ENCODE assay signal across 8 cellular contexts in genomic region chr19:19531951-19532805, GRCh38. TPM values are rescaled to one million over a fixed set of nuclear protein-coding genes. Genes with fewer than 3 reads are reported as not detected.
DNase-seq lines count a peak whose midpoint lies in the region; ATAC-seq and TF ChIP-seq lines count a peak whose summit lies in the region.

No MANE protein-coding gene starts in this region.

- intact Hi-C loops in thyroid gland (cut with DNase I), result no loop called here

- H2AFZ ChIP-seq in parathyroid adenoma, result no peak overlapping the region

- peak; percentile 24 for DNase-seq in DMS53 treated with DMSO at 0.1 percent for 48 hours (lab: John Stamatoyannopoulos, UW; ENCODE audit: unreplicated experiment)
- peak; percentile 91 for DNase-seq in HuH-7 (ENCODE audit: low spot score)
- peak; percentile 72 for DNase-seq in RWPE2 (ENCODE audit: low spot score)
- DNase-seq in activated gamma-delta T cell (lab: John Stamatoyannopoulos, UW), result peak; percentile 68
- DNase-seq in germinal center (ENCODE audit: low spot score), result peak; percentile 82
- DNase-seq in thyroid gland, result peak; percentile 86

- no peak overlapping the region for H3K9ac ChIP-seq in parathyroid adenoma

- no peak overlapping the region for H3K27ac ChIP-seq in RWPE2 (ENCODE audit: poor library complexity, severe bottlenecking)
- no peak overlapping the region for H3K27ac ChIP-seq in parathyroid adenoma
- no peak overlapping the region for H3K27ac ChIP-seq in thyroid gland

- H3K9me3 ChIP-seq in RWPE2 (ENCODE audit: severe bottlenecking) (no peaks in the 10 kb centered on the region), parathyroid adenoma (ENCODE audit: control insufficient read depth, low read length) (no peaks in the 10 kb centered on the region), thyroid gland (no peaks in the 10 kb centered on the region)

- no peak overlapping the region for H3K4me3 ChIP-seq in RWPE2 (ENCODE audit: severe bottlenecking)
- no peak overlapping the region for H3K4me3 ChIP-seq in parathyroid adenoma (ENCODE audit: low read depth, low read length)
- H3K4me3 ChIP-seq in thyroid gland (replicated peaks in 1 of 3), result no peak overlapping the region

- peaks cover 6% of the 10 kb centered on the region for H3K36me3 ChIP-seq in RWPE2 (ENCODE audit: low read depth)
- H3K36me3 ChIP-seq in parathyroid adenoma (ENCODE audit: control insufficient read depth, insufficient read depth, low read length), result no peaks in the 10 kb centered on the region
- peaks cover 4 to 7% of the 10 kb centered on the region in 2 donors for H3K36me3 ChIP-seq in thyroid gland

- H3K4me1 ChIP-seq in RWPE2 (ENCODE audit: insufficient read depth, poor library complexity, severe bottlenecking) (no peaks in the 10 kb centered on the region), parathyroid adenoma (no peaks in the 10 kb centered on the region), thyroid gland (peaks cover 0 to 8% of the 10 kb centered on the region in 2 donors)

- peak; percentile 94 for TF ChIP-seq CTCF in RWPE2 (IDR thresholded peaks at IDR 0.05; ENCODE audit: poor library complexity, severe bottlenecking)
- TF ChIP-seq CTCF in parathyroid adenoma (IDR thresholded peaks at IDR 0.05), result peak; percentile 96
- peak; percentile 78 to 98 (median 94) for TF ChIP-seq CTCF in thyroid gland (IDR thresholded peaks at IDR 0.05)

- WGBS in thyroid gland, 2 donors, result 42 to 43% methylated on average over 23 to 29 of the region's 48 CpGs

- no peaks in the 10 kb centered on the region for H3K79me2 ChIP-seq in parathyroid adenoma

- no peak overlapping the region for H3K4me2 ChIP-seq in parathyroid adenoma (ENCODE audit: low read length)

- no peak for TF ChIP-seq POLR2A in thyroid gland (IDR thresholded peaks at IDR 0.05)

- ATAC-seq in RWPE2 (ENCODE audit: low read depth) (peak; percentile 64), HG03342 (IDR thresholded peaks at IDR 0.05; ENCODE audit: unreplicated experiment) (no peak)

- no peaks in the 10 kb centered on the region for H3K27me3 ChIP-seq in RWPE2 (ENCODE audit: insufficient read depth, poor library complexity, severe bottlenecking)
- H3K27me3 ChIP-seq in parathyroid adenoma (ENCODE audit: control insufficient read depth, insufficient read depth, low read length), result no peaks in the 10 kb centered on the region
- H3K27me3 ChIP-seq in thyroid gland, result no peaks in the 10 kb centered on the region

RNA-seq across cellular contexts. Expression of gene YJEFN3, which starts 3.5 kb away (rescaled TPM):
- total RNA-seq in thyroid gland, result 1 to 10 TPM in 3 of 4 donors, not detected in 1; 1.9 to 7.2 (median 2.6) TPM

RNA-seq across cellular contexts. Expression of gene CILP2, which starts 5.9 kb away (rescaled TPM):
- 1 to 10 TPM in 3 of 4 donors, under 1 TPM in 1; 0.63 to 4.2 (median 2.4) TPM for total RNA-seq in thyroid gland

RNA-seq across cellular contexts. Expression of gene NDUFA13, which starts 16.2 kb away (rescaled TPM):
- total RNA-seq in thyroid gland, result 100 to 1,000 TPM in 1 of 4 donors, 10 to 100 TPM in 3; 32.8 to 265 (median 63.6) TPM

RNA-seq across cellular contexts. Expression of gene TSSK6, which starts 16.8 kb away (rescaled TPM):
- total RNA-seq in thyroid gland, result 1 to 10 TPM; 1.8 to 7.7 (median 3.8) TPM

Comparison
In these comparisons a context has a peak if more than half of its experiments do, and no peak if none do; other contexts are left out.
1. DNase-seq: peak in every context shown above with its lines; median percentile 91 in HuH-7; 86 in thyroid gland; 82 in germinal center; 72 in RWPE2; 68 in activated gamma-delta T cell; 24 in DMS53 treated with DMSO at 0.1 percent for 48 hours.